9 cellular contexts compared by ENCODE assay signal in genomic region chr10:104925232-104925851, GRCh38.
DNase-seq lines count a peak whose midpoint lies in the region; ATAC-seq and TF ChIP-seq lines count a peak whose summit lies in the region.
"Had no signal": no experiment of that assay in that cellular context is flagged by ENCODE, and none has a peak within 500 bp of the region (broad histone marks: within the 10 kb centered on the region; RNA-seq: fewer than 3 reads in every experiment).

No MANE protein-coding gene starts in this region.

- no peaks in the 10 kb centered on the region for H3K4me1 Mint-ChIP-seq in activated CD8-positive, alpha-beta T cell treated with anti-CD3 and anti-CD28 coated beads for 36 hours (ENCODE audit: low read depth)

- H3K79me2 ChIP-seq in Karpas-422 (ENCODE audit: low read length): no peaks in the 10 kb centered on the region

- intact Hi-C loops in activated CD8-positive, alpha-beta T cell treated with anti-CD3 and anti-CD28 coated beads for 36 hours (cut with micrococcal nuclease): no loop called here

- no peak overlapping the region for H3K27ac ChIP-seq in Karpas-422 (ENCODE audit: low read length)
- H3K27ac ChIP-seq in iPS DF 6.9 (ENCODE audit: low read length): no peak overlapping the region
- H3K27ac ChIP-seq: epithelial cell of prostate had no signal

- H3K9ac ChIP-seq in Karpas-422 (ENCODE audit: low read length): no peak overlapping the region

- peak; percentile 47 for TF ChIP-seq CTCF in BE2C (IDR thresholded peaks at IDR 0.05; ENCODE audit: low read depth, low read length)
- peak; percentile 61 for TF ChIP-seq CTCF in GM12875 (IDR thresholded peaks at IDR 0.05; ENCODE audit: borderline replicate concordance, insufficient read depth, low read depth, low read length)
- TF ChIP-seq CTCF in activated CD8-positive, alpha-beta T cell treated with anti-CD3 and anti-CD28 coated beads for 36 hours (IDR thresholded peaks at IDR 0.05): peak; percentile 67

- H4K20me1 ChIP-seq in Karpas-422 (ENCODE audit: insufficient read depth, low read depth, low read length): no peaks in the 10 kb centered on the region

- H3K27me3 Mint-ChIP-seq in activated CD8-positive, alpha-beta T cell treated with anti-CD3 and anti-CD28 coated beads for 36 hours: no peaks in the 10 kb centered on the region

- no peak overlapping the region for H3K4me3 Mint-ChIP-seq in activated CD8-positive, alpha-beta T cell treated with anti-CD3 and anti-CD28 coated beads for 36 hours

- no peak for ATAC-seq in activated CD8-positive, alpha-beta T cell treated with anti-CD3 and anti-CD28 coated beads for 36 hours
- ATAC-seq in HG03521 (IDR thresholded peaks at IDR 0.05; ENCODE audit: unreplicated experiment): no peak

- H3K27me3 ChIP-seq in BE2C (no peaks in the 10 kb centered on the region), Karpas-422 (ENCODE audit: low read length) (no peaks in the 10 kb centered on the region), iPS DF 6.9 (ENCODE audit: control insufficient read depth, insufficient read depth, low read length) (no peaks in the 10 kb centered on the region)

- no peaks in the 10 kb centered on the region for H3K9me2 ChIP-seq in Karpas-422 (replicated peaks; ENCODE audit: insufficient read depth, low read length)

- H3K36me3 ChIP-seq in BE2C: no peaks in the 10 kb centered on the region
- H3K36me3 ChIP-seq in Karpas-422 (ENCODE audit: insufficient read depth, low read length): no peaks in the 10 kb centered on the region
- no peaks in the 10 kb centered on the region for H3K36me3 ChIP-seq in iPS DF 6.9 (ENCODE audit: control insufficient read depth, insufficient read depth, low read length)

- H3K9me3 ChIP-seq in BE2C: no peaks in the 10 kb centered on the region
- no peaks in the 10 kb centered on the region for H3K9me3 ChIP-seq in Karpas-422 (ENCODE audit: low read length)
- no peaks in the 10 kb centered on the region for H3K9me3 ChIP-seq in iPS DF 6.9 (ENCODE audit: control insufficient read depth, insufficient read depth, low read length)

- no peak overlapping the region for H3K4me2 ChIP-seq in Karpas-422 (ENCODE audit: low read depth, low read length, poor library complexity, severe bottlenecking)

- POLR2A ChIA-PET in activated CD8-positive, alpha-beta T cell treated with anti-CD3 and anti-CD28 coated beads for 36 hours (lab: Charles Lee): no interaction called here

- DNase-seq in BE2C (peak; percentile 43), Karpas-422 (peak; percentile 83), iPS DF 6.9 (ENCODE audit: low read depth, low spot score) (peak; percentile 22), GM19240 (ENCODE audit: insufficient read length, low spot score) (no peak)
- DNase-seq in activated CD8-positive, alpha-beta T cell treated with anti-CD3 and anti-CD28 coated beads for 36 hours: peak; percentile 54
- DNase-seq in stimulated activated CD8-positive, alpha-beta memory T cell treated with anti-CD3 and anti-CD28 coated beads, Interleukin-4, amount 100 ng/mL, for 24 hours (ENCODE audit: low read depth): peak; percentile 3

- H2AFZ ChIP-seq in Karpas-422 (ENCODE audit: low read length): no peak overlapping the region

- H3K4me1 ChIP-seq in BE2C (no peaks in the 10 kb centered on the region), Karpas-422 (ENCODE audit: low read length) (no peaks in the 10 kb centered on the region), iPS DF 6.9 (ENCODE audit: control insufficient read depth, insufficient read depth, low read length) (no peaks in the 10 kb centered on the region; the same call in 1 of the 2 replicates)

- no peaks in the 10 kb centered on the region for H3K36me3 Mint-ChIP-seq in activated CD8-positive, alpha-beta T cell treated with anti-CD3 and anti-CD28 coated beads for 36 hours (ENCODE audit: low read depth)

- no peaks in the 10 kb centered on the region for H3K9me3 Mint-ChIP-seq in activated CD8-positive, alpha-beta T cell treated with anti-CD3 and anti-CD28 coated beads for 36 hours

- H3K4me3 ChIP-seq in BE2C (ENCODE audit: low read depth, low read length) (no peak overlapping the region), GM12875 (ENCODE audit: low read depth, low read length) (no peak overlapping the region), Karpas-422 (ENCODE audit: low read length) (no peak overlapping the region), iPS DF 6.9 (ENCODE audit: low read length) (no peak overlapping the region)

- H3K27ac Mint-ChIP-seq in activated CD8-positive, alpha-beta T cell treated with anti-CD3 and anti-CD28 coated beads for 36 hours: no peak overlapping the region

- CTCF ChIA-PET in activated CD8-positive, alpha-beta T cell treated with anti-CD3 and anti-CD28 coated beads for 36 hours (lab: Charles Lee): interaction anchor here (0.8 to 1.4 kb wide), 5 partner anchors 9 to 25 kb away, joined by 3 to 5 read pairs (median 4); no protein-coding TSS in a partner anchor

- WGBS in iPS DF 6.9 (ENCODE audit: insufficient coverage, insufficient read length): no CpG with 5 or more reads among the region's 3 CpGs
